8 cellular contexts compared by ENCODE assay signal in genomic region chr5:139847790-139848507, GRCh38. TPM values are rescaled to one million over a fixed set of nuclear protein-coding genes. Genes with fewer than 3 reads are reported as not detected.
DNase-seq lines count a peak whose midpoint lies in the region; ATAC-seq and TF ChIP-seq lines count a peak whose summit lies in the region.

No MANE protein-coding gene starts in this region.

- H3K79me2 ChIP-seq in osteoblast (ENCODE audit: insufficient read depth, low read length) = no peaks in the 10 kb centered on the region

- 33 to 36% methylated on average over 24 to 105 of the region's 107 CpGs for WGBS in testis, 2 donors

- peak overlapping the region; percentile 15 for H2AFZ ChIP-seq in osteoblast (ENCODE audit: low read length)

- TF ChIP-seq CTCF in osteoblast (IDR thresholded peaks at IDR 0.05; ENCODE audit: extremely low read depth, low read depth, low read length) (no peak), testis (IDR thresholded peaks at IDR 0.05) (no peak)

- H3K27me3 ChIP-seq in osteoblast (ENCODE audit: insufficient read depth, low read length) (peaks cover 49% of the 10 kb centered on the region), testis (no peaks in the 10 kb centered on the region)

- TF ChIP-seq POLR2A in GM18505 (IDR thresholded peaks at IDR 0.05; ENCODE audit: borderline replicate concordance, extremely low read depth, insufficient read depth, insufficient read length) = peak; percentile 75
- TF ChIP-seq POLR2A in testis (IDR thresholded peaks at IDR 0.05) = no peak

- peaks cover 4% of the 10 kb centered on the region for H4K20me1 ChIP-seq in osteoblast (ENCODE audit: insufficient read depth, low read length)

- H3K36me3 ChIP-seq in osteoblast (ENCODE audit: insufficient read depth, low read length) (no peaks in the 10 kb centered on the region), testis (ENCODE audit: low read depth, missing control alignments) (no peaks in the 10 kb centered on the region)

- intact Hi-C loops in testis (cut with DNase I; ENCODE audit: low total_unique reads) = no loop called here

- H3K4me1 ChIP-seq in osteoblast (ENCODE audit: insufficient read depth, low read length) (no peaks in the 10 kb centered on the region), testis (peaks cover 7% of the 10 kb centered on the region)

- H3K27ac ChIP-seq in osteoblast (ENCODE audit: low read depth, low read length) (no peak overlapping the region), testis (peak overlapping the region in 1 of 2 donors; percentile 53)

- DNase-seq in RPMI7951 (ENCODE audit: low read depth) (peak; percentile 28), glomerular visceral epithelial cell (ENCODE audit: extremely low spot score) (peak; percentile 37), osteoblast (ENCODE audit: insufficient read length, low spot score, missing footprints) (peak; percentile 95), testis (peak; percentile 68), DMS153 treated with DMSO at 0.1 percent for 48 hours (lab: John Stamatoyannopoulos, UW; ENCODE audit: unreplicated experiment) (no peak)
- DNase-seq in activated naive CD4-positive, alpha-beta T cell (lab: John Stamatoyannopoulos, UW) = peak; percentile 29 to 77 (median 60)

- ATAC-seq in GM18505 (IDR thresholded peaks at IDR 0.05; ENCODE audit: unreplicated experiment) = peak; percentile 58
- peak; percentile 75 for ATAC-seq in HG02759 (IDR thresholded peaks at IDR 0.05; ENCODE audit: unreplicated experiment)

- H3K4me2 ChIP-seq in osteoblast (ENCODE audit: insufficient read depth, low read length) = peak overlapping the region; percentile 32

- H3K4me3 ChIP-seq in osteoblast (ENCODE audit: insufficient read depth, low read length) (peak overlapping the region; percentile 55), testis (peak overlapping the region; percentile 43 to 54)

- H3K9me3 ChIP-seq in osteoblast (ENCODE audit: low read depth, low read length) (no peaks in the 10 kb centered on the region), testis (no peaks in the 10 kb centered on the region)

RNA-seq across cellular contexts. Expression of gene PSD2, which starts 52.3 kb away (rescaled TPM):
- total RNA-seq in RPMI7951 (2014; rRNA removed; shearing (Covaris generic)) = not detected in 2 replicates
- total RNA-seq in osteoblast = 0.29 and 0.36 TPM in 2 replicates
- total RNA-seq in testis = 1 to 10 TPM; 1.9 to 2.0 TPM
- 1.6 TPM for polyA plus RNA-seq in testis (ENCODE audit: insufficient read depth, low read depth, low replicate concordance)
